Comparison of ENCODE assay signal across 9 cellular contexts in the genomic region with DNA sequence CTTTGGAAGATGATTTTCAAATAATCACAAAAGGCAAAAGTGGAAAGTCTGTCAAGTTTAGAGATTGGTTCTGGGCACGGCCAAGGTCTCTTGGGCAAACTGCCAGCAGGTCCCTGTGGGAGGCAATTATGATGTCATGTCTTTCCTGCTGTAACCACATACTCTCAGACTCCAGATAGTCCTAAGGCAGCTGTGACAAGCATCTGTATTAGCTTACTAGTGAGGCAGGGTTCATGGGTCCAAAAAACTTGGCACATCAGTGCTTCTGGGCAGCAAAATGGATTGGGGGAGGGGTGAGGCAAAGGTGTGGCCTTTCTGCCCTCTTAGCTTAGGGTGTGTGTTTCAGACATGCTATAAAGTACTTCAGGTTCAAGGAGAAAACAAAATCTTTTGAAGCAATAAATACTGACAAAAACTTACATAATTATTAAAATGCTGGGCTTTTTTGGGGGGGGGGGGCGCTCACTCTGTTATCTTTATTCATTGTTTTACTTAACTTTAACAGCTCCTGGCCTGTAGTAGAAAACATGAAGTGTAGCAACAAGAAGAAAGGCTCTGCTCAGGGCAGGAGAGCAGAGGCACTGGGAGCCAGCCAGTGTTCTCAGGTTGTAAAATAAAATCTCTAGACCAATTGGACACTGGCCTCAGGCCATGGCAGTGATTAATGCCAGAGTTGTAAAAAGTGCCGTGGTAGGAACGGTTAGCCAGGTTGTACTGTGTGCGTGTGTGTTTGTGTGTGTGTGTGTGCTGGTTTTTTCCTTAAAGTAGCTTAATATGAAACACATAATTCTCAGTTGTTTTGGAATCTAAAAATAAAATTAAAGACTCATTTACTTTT. TPM values are rescaled to one million over a fixed set of nuclear protein-coding genes. Genes with fewer than 3 reads are reported as not detected.
DNase-seq lines count a peak whose midpoint lies in the region; ATAC-seq, FAIRE-seq and TF ChIP-seq lines count a peak whose summit lies in the region.
"Had no signal": no experiment of that assay in that cellular context is flagged by ENCODE, and none has a peak within 500 bp of the region (broad histone marks: within the 10 kb centered on the region; RNA-seq: fewer than 3 reads in every experiment).

No MANE protein-coding gene starts in this region.

- peaks cover 8% of the 10 kb centered on the region for H3K27me3 Mint-ChIP-seq in activated CD4-positive, alpha-beta T cell treated with anti-CD3 and anti-CD28 coated beads, Interleukin-2, amount 10 ng/mL, durations not matched to agents 7 days and 5 days

- peaks cover 12% of the 10 kb centered on the region for H3K4me1 ChIP-seq in GM23248 (ENCODE audit: insufficient read depth)

- no peak overlapping the region for H2AFZ ChIP-seq in GM23248

- H3K9ac ChIP-seq in GM23248, result no peak overlapping the region

- no peaks in the 10 kb centered on the region for H3K9me3 ChIP-seq in GM23248 (ENCODE audit: low read depth)
- H3K9me3 ChIP-seq: HAP-1 had no signal

- in situ Hi-C loops in GM23248 (cut with MboI), result no loop called here

- H3K27me3 ChIP-seq in GM23248 (replicated peaks; ENCODE audit: insufficient read depth), result no peaks in the 10 kb centered on the region

- peaks cover 9% of the 10 kb centered on the region for H3K4me1 Mint-ChIP-seq in activated CD4-positive, alpha-beta T cell treated with anti-CD3 and anti-CD28 coated beads, Interleukin-2, amount 10 ng/mL, durations not matched to agents 7 days and 5 days

- peak overlapping the region; percentile 39 for H3K4me2 ChIP-seq in GM23248 (ENCODE audit: unreplicated experiment)

- CTCF ChIA-PET in activated CD4-positive, alpha-beta T cell treated with anti-CD3 and anti-CD28 coated beads, Interleukin-2, amount 10 ng/mL, durations not matched to agents 7 days and 5 days (lab: Charles Lee), result interaction anchor here (0.6 to 1.4 kb wide), 4 partner anchors 16 to 962 kb away, joined by 3 to 5 read pairs (median 4); no protein-coding TSS in a partner anchor

- no peaks in the 10 kb centered on the region for H3K9me2 ChIP-seq in GM23248 (ENCODE audit: insufficient read depth)

- H3K36me3 Mint-ChIP-seq in activated CD4-positive, alpha-beta T cell treated with anti-CD3 and anti-CD28 coated beads, Interleukin-2, amount 10 ng/mL, durations not matched to agents 7 days and 5 days (ENCODE audit: low read depth), result no peaks in the 10 kb centered on the region

- POLR2A ChIA-PET in activated CD4-positive, alpha-beta T cell treated with anti-CD3 and anti-CD28 coated beads, Interleukin-2, amount 10 ng/mL, durations not matched to agents 7 days and 5 days (lab: Charles Lee), result no interaction called here

- no peaks in the 10 kb centered on the region for H3K9me3 Mint-ChIP-seq in activated CD4-positive, alpha-beta T cell treated with anti-CD3 and anti-CD28 coated beads, Interleukin-2, amount 10 ng/mL, durations not matched to agents 7 days and 5 days

- H3K36me3 ChIP-seq in GM23248 (ENCODE audit: low read depth), result no peaks in the 10 kb centered on the region
- H3K36me3 ChIP-seq: HAP-1 had no signal

- WGBS in GM23248 (ENCODE audit: low coverage in 1 of 2, low lambda C conversion rate in 2 of 2, missing lambda C conversion rate in 2 of 2), 2 experiments, result 6 to 10% methylated on average over 5 of the region's 5 CpGs

- no peaks in the 10 kb centered on the region for H3K79me2 ChIP-seq in GM23248 (ENCODE audit: insufficient read depth)

- H3K27ac Mint-ChIP-seq in activated CD4-positive, alpha-beta T cell treated with anti-CD3 and anti-CD28 coated beads, Interleukin-2, amount 10 ng/mL, durations not matched to agents 7 days and 5 days, result no peak overlapping the region

- no peak overlapping the region for H3K27ac ChIP-seq in GM23248

- H4K20me1 ChIP-seq in GM23248 (ENCODE audit: insufficient read depth), result no peaks in the 10 kb centered on the region

- peak; percentile 8 for DNase-seq in CMK (ENCODE audit: low read depth)
- DNase-seq in GM23248, result peak; percentile 84
- DNase-seq in NCI-H2081 treated with DMSO at 0.1 percent for 48 hours (lab: John Stamatoyannopoulos, UW), result peak; percentile 14
- peak; percentile 11 for DNase-seq in activated CD4-positive, alpha-beta T cell treated with anti-CD3 and anti-CD28 coated beads, Interleukin-2, amount 10 ng/mL, durations not matched to agents 7 days and 5 days
- DNase-seq in glomerular visceral epithelial cell (ENCODE audit: extremely low spot score), result peak; percentile 97
- DNase-seq in sciatic nerve (ENCODE audit: low spot score), result peak; percentile 89
- no peak for DNase-seq in D721Med (ENCODE audit: insufficient read length, low spot score)

- intact Hi-C loops in sciatic nerve (cut with DNase I), result no loop called here

- no peak overlapping the region for H3K4me3 ChIP-seq in GM23248
- H3K4me3 ChIP-seq: HAP-1 had no signal

- no peaks in the 10 kb centered on the region for H3F3A ChIP-seq in GM23248 (ENCODE audit: insufficient read depth)

- H3K4me3 Mint-ChIP-seq in activated CD4-positive, alpha-beta T cell treated with anti-CD3 and anti-CD28 coated beads, Interleukin-2, amount 10 ng/mL, durations not matched to agents 7 days and 5 days, result no peak overlapping the region

- ATAC-seq in sciatic nerve (peak; percentile 95), GM18867 (IDR thresholded peaks at IDR 0.05; ENCODE audit: unreplicated experiment) (no peak)

- no peak for TF ChIP-seq CTCF in D721Med (IDR thresholded peaks at IDR 0.05; ENCODE audit: insufficient read depth, missing control alignments)

- FAIRE-seq in D721Med (lab: Jason Lieb, UNC), result no peak

RNA-seq across cellular contexts. Expression of a gene that starts 14.3 kb away (rescaled TPM):
- 12.1 and 16.3 TPM in 2 replicates for total RNA-seq in GM23248 (2014; rRNA removed; shearing (Covaris generic))
- polyA plus RNA-seq in GM23248 (2016; fragmentation: Nextera tagmentation; extraction: Ambion mirVana), result 7.6 and 8.2 TPM in 2 replicates
- total RNA-seq in activated CD4-positive, alpha-beta T cell treated with anti-CD3 and anti-CD28 coated beads, Interleukin-2, amount 10 ng/mL, durations not matched to agents 7 days and 5 days, result under 1 TPM; 0.32 to 0.52 TPM
- total RNA-seq in sciatic nerve, result 50.3 TPM
